Comparison of ENCODE assay signal across 8 cellular contexts in the genomic region with DNA sequence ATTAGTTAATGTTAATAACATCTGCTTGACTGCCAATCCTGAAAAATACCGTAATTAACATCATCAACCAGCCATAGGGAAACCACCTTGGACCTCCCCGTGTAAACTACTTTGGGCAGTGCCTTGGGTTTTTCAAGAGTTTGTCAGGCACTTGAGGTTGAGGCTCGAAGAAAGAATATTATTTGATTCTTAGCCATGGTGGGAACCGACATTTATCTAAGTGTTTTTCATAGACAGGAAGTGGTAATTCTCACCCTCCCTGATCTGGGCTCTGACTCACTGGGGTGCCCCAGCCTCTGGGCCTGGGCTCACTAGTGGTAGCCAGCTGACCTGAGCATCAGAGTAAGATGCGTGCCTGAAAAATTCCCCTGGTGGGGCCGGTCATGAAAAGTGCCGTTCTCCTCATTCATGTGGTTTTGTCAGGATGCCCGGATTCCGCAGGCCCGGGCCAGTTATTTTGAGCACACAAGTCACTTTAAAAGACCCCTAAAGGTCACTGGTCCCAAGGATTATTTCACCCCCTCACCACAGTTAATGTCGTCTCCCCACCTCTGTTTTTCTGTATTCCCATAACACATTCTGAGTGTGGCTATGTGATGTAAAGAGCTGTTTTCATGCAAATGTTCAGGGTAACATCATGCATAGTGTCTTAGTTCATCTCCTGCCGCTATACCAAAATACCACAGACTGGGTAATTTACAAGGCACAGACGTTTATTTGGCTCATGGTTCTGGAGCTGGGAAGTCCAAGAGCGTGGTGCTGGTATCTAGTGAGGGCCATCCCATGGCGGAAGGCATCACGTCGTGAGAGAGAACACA. TPM values are rescaled to one million over a fixed set of nuclear protein-coding genes. Genes with fewer than 3 reads are reported as not detected.
DNase-seq lines count a peak whose midpoint lies in the region; ATAC-seq and TF ChIP-seq lines count a peak whose summit lies in the region.

No MANE protein-coding gene starts in this region.

- CTCF ChIA-PET in naive thymus-derived CD4-positive, alpha-beta T cell (lab: Charles Lee) = interaction anchor here (0.9 kb wide), 1 partner anchor 12 kb away, joined by 5 read pairs; no protein-coding TSS in a partner anchor

- H3K4me2 ChIP-seq in OCI-LY3 (ENCODE audit: low read length) = peak overlapping the region; percentile 86

- TF ChIP-seq EP300 in sigmoid colon (IDR thresholded peaks at IDR 0.05) = no peak

- H3K27ac Mint-ChIP-seq in naive thymus-derived CD4-positive, alpha-beta T cell = peak overlapping the region; percentile 48 to 91 (median 71)

- H3K4me3 Mint-ChIP-seq in naive thymus-derived CD4-positive, alpha-beta T cell = peak overlapping the region in 8 of 10 donors; percentile 3 to 63 (median 44)

- no peaks in the 10 kb centered on the region for H4K20me1 ChIP-seq in OCI-LY3 (ENCODE audit: insufficient read depth, low read length)

- in situ Hi-C loops in GM13976 (cut with MboI; ENCODE audit: low sequenced_read_pairs, unreplicated experiment) = no loop called here

- no peak for TF ChIP-seq CTCF in GM13976 (IDR thresholded peaks at IDR 0.05; ENCODE audit: borderline replicate concordance, control extremely low read depth, extremely low read depth, insufficient read depth, missing control alignments)
- TF ChIP-seq CTCF in OCI-LY3 (IDR thresholded peaks at IDR 0.05; ENCODE audit: low read depth, low read length) = no peak
- TF ChIP-seq CTCF in sigmoid colon (IDR thresholded peaks at IDR 0.05) = no peak

- peaks cover 0 to 2% (median 0%) of the 10 kb centered on the region in 11 donors for H3K9me3 Mint-ChIP-seq in naive thymus-derived CD4-positive, alpha-beta T cell

- DNase-seq in GM13976 (ENCODE audit: low spot score) (peak; percentile 83), NCI-H128 (lab: John Stamatoyannopoulos, UW; ENCODE audit: unreplicated experiment) (no peak), sigmoid colon (no peak), NCI-H2107 treated with DMSO at 0.1 percent for 48 hours (lab: John Stamatoyannopoulos, UW; ENCODE audit: unreplicated experiment) (no peak)
- DNase-seq in activated effector memory CD4-positive, alpha-beta T cell treated with anti-CD3 and anti-CD28 coated beads, Interleukin-2, amount 50 U/mL, for 16 hours = peak; percentile 90
- peak in 5 of 9 donors; percentile 9 to 69 (median 25) for DNase-seq in naive thymus-derived CD4-positive, alpha-beta T cell

- peaks cover 0 to 1% (median 0%) of the 10 kb centered on the region in 5 donors for H3K36me3 Mint-ChIP-seq in naive thymus-derived CD4-positive, alpha-beta T cell

- H3K9me3 ChIP-seq in OCI-LY3 (ENCODE audit: insufficient read depth, low read length) = no peaks in the 10 kb centered on the region
- H3K9me3 ChIP-seq in naive thymus-derived CD4-positive, alpha-beta T cell (ENCODE audit: control insufficient read depth in 2 of 3, low read length in 3 of 3) = no peaks in the 10 kb centered on the region
- no peaks in the 10 kb centered on the region for H3K9me3 ChIP-seq in sigmoid colon

- peaks cover 54% of the 10 kb centered on the region for H3K4me1 ChIP-seq in OCI-LY3 (ENCODE audit: low read length)
- peaks cover 13 to 23% of the 10 kb centered on the region in 2 donors for H3K4me1 ChIP-seq in naive thymus-derived CD4-positive, alpha-beta T cell (ENCODE audit: control insufficient read depth in 2 of 2, insufficient read depth in 2 of 2, low read length in 2 of 2)
- H3K4me1 ChIP-seq in sigmoid colon = no peaks in the 10 kb centered on the region

- H3K27ac ChIP-seq in OCI-LY3 (ENCODE audit: low read length) = peak overlapping the region; percentile 85
- no peak overlapping the region for H3K27ac ChIP-seq in naive thymus-derived CD4-positive, alpha-beta T cell (ENCODE audit: low read depth, low read length)
- no peak overlapping the region for H3K27ac ChIP-seq in sigmoid colon

- H3K27me3 Mint-ChIP-seq in naive thymus-derived CD4-positive, alpha-beta T cell = peaks cover 0 to 42% (median 0%) of the 10 kb centered on the region in 5 donors

- peak; percentile 86 for ATAC-seq in HG02588 (IDR thresholded peaks at IDR 0.05; ENCODE audit: unreplicated experiment)
- peak; percentile 95 for ATAC-seq in naive thymus-derived CD4-positive, alpha-beta T cell

- H3K27me3 ChIP-seq in OCI-LY3 (ENCODE audit: low read depth, low read length) (no peaks in the 10 kb centered on the region), sigmoid colon (no peaks in the 10 kb centered on the region)
- no peaks in the 10 kb centered on the region for H3K27me3 ChIP-seq in naive thymus-derived CD4-positive, alpha-beta T cell (ENCODE audit: control insufficient read depth in 2 of 2, insufficient read depth in 2 of 2, low read length in 2 of 2)

- TF ChIP-seq POLR2A in sigmoid colon (IDR thresholded peaks at IDR 0.05) = no peak

- intact Hi-C loops in naive thymus-derived CD4-positive, alpha-beta T cell (cut with micrococcal nuclease) = loop anchor here in 1 of 2 donors (5.0 kb wide), 1 partner anchor 47 kb away; the partner anchor contains the start of gene GPR55
- intact Hi-C loops in sigmoid colon (cut with DNase I) = no loop called here

- WGBS in sigmoid colon, 2 donors = 69 to 86% methylated on average over 17 of the region's 17 CpGs

- H2AFZ ChIP-seq in OCI-LY3 (ENCODE audit: low read depth, low read length) = peak overlapping the region; percentile 26

- POLR2A ChIA-PET in naive thymus-derived CD4-positive, alpha-beta T cell (lab: Charles Lee) = interaction anchor here (0.8 kb wide), 1 partner anchor 310 kb away, joined by 3 read pairs; no protein-coding TSS in a partner anchor

- H3K36me3 ChIP-seq in OCI-LY3 (replicated peaks; ENCODE audit: low read depth, low read length) (no peaks in the 10 kb centered on the region), sigmoid colon (no peaks in the 10 kb centered on the region)
- no peaks in the 10 kb centered on the region for H3K36me3 ChIP-seq in naive thymus-derived CD4-positive, alpha-beta T cell (ENCODE audit: control insufficient read depth in 2 of 3, insufficient read depth in 3 of 3, low read length in 3 of 3)

- H3K4me1 Mint-ChIP-seq in naive thymus-derived CD4-positive, alpha-beta T cell = peaks cover 10 to 20% (median 14%) of the 10 kb centered on the region in 7 donors

- H3K9ac ChIP-seq in OCI-LY3 (ENCODE audit: low read length) = peak overlapping the region; percentile 60

- no peaks in the 10 kb centered on the region for H3K79me2 ChIP-seq in OCI-LY3 (ENCODE audit: low read length)

- H3K4me3 ChIP-seq in OCI-LY3 (ENCODE audit: low read length) (peak overlapping the region; percentile 65), sigmoid colon (no peak overlapping the region)
- peak overlapping the region; percentile 34 for H3K4me3 ChIP-seq in naive thymus-derived CD4-positive, alpha-beta T cell (ENCODE audit: low read length)

RNA-seq across cellular contexts. Expression of gene SPATA3, which starts 21.6 kb away (rescaled TPM):
- total RNA-seq in naive thymus-derived CD4-positive, alpha-beta T cell = not detected
- not detected for polyA plus RNA-seq in naive thymus-derived CD4-positive, alpha-beta T cell
- not detected for total RNA-seq in sigmoid colon
- polyA plus RNA-seq in sigmoid colon = not detected

RNA-seq across cellular contexts. Expression of gene GPR55, which starts 49.3 kb away (rescaled TPM):
- total RNA-seq in naive thymus-derived CD4-positive, alpha-beta T cell = 1 to 10 TPM; 1.3 to 8.8 (median 2.5) TPM
- 1 to 10 TPM; 1.4 to 1.5 TPM for polyA plus RNA-seq in naive thymus-derived CD4-positive, alpha-beta T cell
- not detected for total RNA-seq in sigmoid colon
- polyA plus RNA-seq in sigmoid colon = 1 to 10 TPM in 1 of 3 donors, under 1 TPM in 1, not detected in 1; 0.23 to 1.4 TPM

Comparison
In these comparisons a context has a peak if more than half of its experiments do, and no peak if none do; other contexts are left out.
1. DNase-seq: peak in GM13976 (single experiment), activated effector memory CD4-positive, alpha-beta T cell treated with anti-CD3 and anti-CD28 coated beads, Interleukin-2, amount 50 U/mL, for 16 hours (single experiment) and naive thymus-derived CD4-positive, alpha-beta T cell (5 of 9); none in NCI-H128 (single experiment), sigmoid colon (single experiment) and NCI-H2107 treated with DMSO at 0.1 percent for 48 hours (single experiment).
2. H3K4me3 ChIP-seq: peak in OCI-LY3 (single experiment) and naive thymus-derived CD4-positive, alpha-beta T cell (single experiment); none in sigmoid colon (0 of 4).